Comparison of ENCODE assay signal across 19 cellular contexts in genomic region chr5:87949665-87950640, GRCh38.
DNase-seq lines count a peak whose midpoint lies in the region; ATAC-seq and FAIRE-seq lines count a peak whose summit lies in the region.
"Had no signal": no experiment of that assay in that cellular context is flagged by ENCODE, and none has a peak within 500 bp of the region (broad histone marks: within the 10 kb centered on the region; RNA-seq: fewer than 3 reads in every experiment).

No MANE protein-coding gene starts in this region.

- no peak for FAIRE-seq in GM19239 (lab: Jason Lieb, UNC)
- FAIRE-seq: endothelial cell of umbilical vein, RCC 7860 had no signal

- DNase-seq in HAP-1 (ENCODE audit: low spot score in 2 of 2) = peak; percentile 73 to 84
- peak; percentile 1 for DNase-seq in SW480 (ENCODE audit: low spot score)
- peak; percentile 14 to 91 (median 66) for DNase-seq in head of caudate nucleus
- peak; percentile 13 for DNase-seq in occipital lobe (lab: John Stamatoyannopoulos, UW)
- DNase-seq in NCI-H2171 treated with DMSO at 0.1 percent for 48 hours (lab: John Stamatoyannopoulos, UW) = no peak
- DNase-seq in GM19239 (ENCODE audit: insufficient read length, low spot score) = no peak
- DNase-seq: activated CD4-positive, alpha-beta T cell treated with anti-CD3 and anti-CD28 coated beads for 36 hours; brain microvascular endothelial cell; cortex of kidney; Kasumi-1; kidney glomerular epithelial cell; NCI-H1092; stimulated activated CD4-positive, alpha-beta T cell treated with anti-CD3 and anti-CD28 coated beads, Interleukin-12 subunit alpha, Interleukin-12 subunit beta, amount 100 ng/mL, for 4 hours had no signal

- intact Hi-C loops in head of caudate nucleus (cut with DNase I) = loop anchor here (10.0 kb wide), 2 partner anchors 195 to 745 kb away; no protein-coding TSS in a partner anchor

- no peaks in the 10 kb centered on the region for H3K27me3 ChIP-seq in HAP-1 (ENCODE audit: low read depth)
- H3K27me3 ChIP-seq: brain microvascular endothelial cell had no signal

- in situ Hi-C loops in HAP-1 (cut with MboI; ENCODE audit: low sequenced_read_pairs) = loop anchor here (10.0 kb wide), 1 partner anchor 725 kb away; no protein-coding TSS in a partner anchor

- H3K4me1 ChIP-seq in HAP-1 = peaks cover 64% of the 10 kb centered on the region

- H3K4me3 ChIP-seq in HAP-1 = no peak overlapping the region
- H3K4me3 ChIP-seq: thoracic aorta had no signal

- ATAC-seq in GM19324 (IDR thresholded peaks at IDR 0.05; ENCODE audit: low FRiP score, unreplicated experiment) (no peak), HG03565 (IDR thresholded peaks at IDR 0.05; ENCODE audit: unreplicated experiment) (no peak)
- ATAC-seq: activated CD4-positive, alpha-beta T cell treated with anti-CD3 and anti-CD28 coated beads for 36 hours; activated naive CD4-positive, alpha-beta T cell treated with anti-CD3 and anti-CD28 coated beads, Interleukin-2, amount 50 U/mL, for 72 hours had no signal

- no peaks in the 10 kb centered on the region for H3K9me3 ChIP-seq in HAP-1
- H3K9me3 ChIP-seq: thoracic aorta had no signal

- H3K36me3 ChIP-seq in HAP-1 (replicated peaks) = no peaks in the 10 kb centered on the region
- H3K36me3 ChIP-seq: brain microvascular endothelial cell, thoracic aorta had no signal

Comparison
In these comparisons a context has a peak if more than half of its experiments do, and no peak if none do; other contexts are left out.
1. DNase-seq: peak in HAP-1 (2 of 2), SW480 (single experiment), head of caudate nucleus (42 of 42) and occipital lobe (single experiment); none in NCI-H2171 treated with DMSO at 0.1 percent for 48 hours (single experiment) and GM19239 (single experiment).